Comparison of ENCODE assay signal across 9 cellular contexts in the genomic region with DNA sequence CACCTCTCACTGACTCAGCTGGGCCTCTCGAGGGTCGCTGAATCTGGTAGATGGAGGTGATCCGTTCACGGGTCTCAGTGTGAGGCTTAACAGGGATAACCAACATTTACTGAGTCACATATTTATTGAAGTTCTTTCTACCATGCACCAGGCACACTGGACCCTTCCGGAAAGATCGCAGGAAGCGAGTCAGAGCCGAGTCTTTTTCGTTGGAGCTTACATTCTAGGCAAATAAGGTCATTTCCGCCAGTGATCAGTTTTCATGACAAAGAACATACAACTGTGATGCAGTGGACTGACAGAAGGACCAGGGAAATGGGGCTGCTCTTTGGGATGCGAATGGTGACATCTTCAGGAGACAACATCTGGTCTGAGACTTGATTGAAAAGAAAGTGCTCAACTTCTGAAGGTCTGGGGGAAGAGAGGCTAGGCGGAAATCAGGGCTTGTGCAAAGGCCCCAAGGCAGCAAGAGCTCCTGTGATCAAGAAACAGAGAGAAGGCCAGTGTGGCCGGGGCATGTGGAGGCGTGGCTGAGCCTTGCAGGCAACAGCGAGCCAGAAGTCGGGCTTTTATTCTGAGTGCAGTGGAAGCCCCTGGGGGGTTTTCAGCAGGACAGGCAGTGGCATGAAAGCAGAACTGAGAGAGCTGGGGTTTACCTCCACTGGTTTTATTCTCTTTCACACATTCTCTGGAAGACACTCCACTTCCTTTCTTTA. TPM values are rescaled to one million over a fixed set of nuclear protein-coding genes. Genes with fewer than 3 reads are reported as not detected.
DNase-seq lines count a peak whose midpoint lies in the region; ATAC-seq and TF ChIP-seq lines count a peak whose summit lies in the region.
"Had no signal": no experiment of that assay in that cellular context is flagged by ENCODE, and none has a peak within 500 bp of the region (broad histone marks: within the 10 kb centered on the region; RNA-seq: fewer than 3 reads in every experiment).

No MANE protein-coding gene starts in this region.

- peaks cover 0 to 13% of the 10 kb centered on the region in 2 donors for H3K36me3 Mint-ChIP-seq in activated naive CD4-positive, alpha-beta T cell treated with anti-CD3 and anti-CD28 coated beads, Interleukin-2, amount 50 U/mL, for 72 hours

- no peaks in the 10 kb centered on the region for H3K36me3 ChIP-seq in suprapubic skin

- no peaks in the 10 kb centered on the region for H3K4me1 ChIP-seq in suprapubic skin

- TF ChIP-seq EP300 in suprapubic skin (IDR thresholded peaks at IDR 0.05): no peak

- ATAC-seq in activated naive CD4-positive, alpha-beta T cell treated with anti-CD3 and anti-CD28 coated beads, Interleukin-2, amount 50 U/mL, for 72 hours: no peak
- ATAC-seq in HG02943 (IDR thresholded peaks at IDR 0.05; ENCODE audit: low read depth, unreplicated experiment): peak; percentile 94
- peak; percentile 57 for ATAC-seq in stimulated activated naive CD8-positive, alpha-beta T cell treated with anti-CD3 and anti-CD28 coated beads, Interleukin-15, amount 100 ng/mL, for 72 hours

- H3K4me3 Mint-ChIP-seq in stimulated activated naive CD8-positive, alpha-beta T cell treated with anti-CD3 and anti-CD28 coated beads, Interleukin-15, amount 100 ng/mL, for 72 hours: no peak overlapping the region

- H3K27ac ChIP-seq in suprapubic skin: no peak overlapping the region

- H3K27me3 ChIP-seq in suprapubic skin: no peaks in the 10 kb centered on the region

- H3K4me1 Mint-ChIP-seq in stimulated activated naive CD8-positive, alpha-beta T cell treated with anti-CD3 and anti-CD28 coated beads, Interleukin-15, amount 100 ng/mL, for 72 hours: peaks cover 8% of the 10 kb centered on the region

- no peak for DNase-seq in activated naive CD4-positive, alpha-beta T cell treated with anti-CD3 and anti-CD28 coated beads, Interleukin-2, amount 50 U/mL, for 72 hours (ENCODE audit: low spot score in 2 of 2)
- DNase-seq in activated naive CD4-positive, alpha-beta T cell treated with Interleukin-2 at 50 U/mL for 16 hours: no peak
- DNase-seq in RPMI8226 (peak; percentile 27), suprapubic skin (ENCODE audit: low spot score in 2 of 2) (no peak), GDM1 (lab: John Stamatoyannopoulos, UW) (no peak), NCI-H2081 treated with DMSO at 0.1 percent for 48 hours (lab: John Stamatoyannopoulos, UW) (no peak)
- DNase-seq in stimulated activated naive CD8-positive, alpha-beta T cell treated with anti-CD3 and anti-CD28 coated beads, Interleukin-15, amount 100 ng/mL, for 72 hours: no peak
- DNase-seq: activated naive CD4-positive, alpha-beta T cell had no signal

- H3K4me3 ChIP-seq in suprapubic skin: no peak overlapping the region

- H3K9me3 Mint-ChIP-seq in activated naive CD4-positive, alpha-beta T cell treated with anti-CD3 and anti-CD28 coated beads, Interleukin-2, amount 50 U/mL, for 72 hours: peaks cover 0 to 7% of the 10 kb centered on the region in 2 donors
- peaks cover 8 to 12% of the 10 kb centered on the region in 2 donors for H3K9me3 Mint-ChIP-seq in stimulated activated naive CD8-positive, alpha-beta T cell treated with anti-CD3 and anti-CD28 coated beads, Interleukin-15, amount 100 ng/mL, for 72 hours

- peak overlapping the region; percentile 5 to 81 for H3K27ac Mint-ChIP-seq in activated naive CD4-positive, alpha-beta T cell treated with anti-CD3 and anti-CD28 coated beads, Interleukin-2, amount 50 U/mL, for 72 hours
- H3K27ac Mint-ChIP-seq in stimulated activated naive CD8-positive, alpha-beta T cell treated with anti-CD3 and anti-CD28 coated beads, Interleukin-15, amount 100 ng/mL, for 72 hours: peak overlapping the region in 1 of 2 donors; percentile 50

- 85% methylated on average over 16 of the region's 16 CpGs for WGBS in suprapubic skin

- no peak for TF ChIP-seq POLR2A in suprapubic skin (IDR thresholded peaks at IDR 0.05)

- TF ChIP-seq CTCF in suprapubic skin (IDR thresholded peaks at IDR 0.05): no peak

- no peaks in the 10 kb centered on the region for H3K27me3 Mint-ChIP-seq in stimulated activated naive CD8-positive, alpha-beta T cell treated with anti-CD3 and anti-CD28 coated beads, Interleukin-15, amount 100 ng/mL, for 72 hours

- no peaks in the 10 kb centered on the region for H3K9me3 ChIP-seq in suprapubic skin

RNA-seq across cellular contexts. Expression of a gene that starts 56.7 kb away (rescaled TPM):
- not detected for total RNA-seq in activated naive CD4-positive, alpha-beta T cell treated with anti-CD3 and anti-CD28 coated beads, Interleukin-2, amount 50 U/mL, for 72 hours
- 1 to 10 TPM in 3 of 4 donors, under 1 TPM in 1; 0.23 to 1.2 (median 1.1) TPM for total RNA-seq in suprapubic skin

Comparison
In these comparisons a context has a peak if more than half of its experiments do, and no peak if none do; other contexts are left out.
1. ATAC-seq: peak in HG02943 (single experiment) and stimulated activated naive CD8-positive, alpha-beta T cell treated with anti-CD3 and anti-CD28 coated beads, Interleukin-15, amount 100 ng/mL, for 72 hours (single experiment); none in activated naive CD4-positive, alpha-beta T cell treated with anti-CD3 and anti-CD28 coated beads, Interleukin-2, amount 50 U/mL, for 72 hours (0 of 2).